Comparison of ENCODE assay signal across 32 cellular contexts in the genomic region with DNA sequence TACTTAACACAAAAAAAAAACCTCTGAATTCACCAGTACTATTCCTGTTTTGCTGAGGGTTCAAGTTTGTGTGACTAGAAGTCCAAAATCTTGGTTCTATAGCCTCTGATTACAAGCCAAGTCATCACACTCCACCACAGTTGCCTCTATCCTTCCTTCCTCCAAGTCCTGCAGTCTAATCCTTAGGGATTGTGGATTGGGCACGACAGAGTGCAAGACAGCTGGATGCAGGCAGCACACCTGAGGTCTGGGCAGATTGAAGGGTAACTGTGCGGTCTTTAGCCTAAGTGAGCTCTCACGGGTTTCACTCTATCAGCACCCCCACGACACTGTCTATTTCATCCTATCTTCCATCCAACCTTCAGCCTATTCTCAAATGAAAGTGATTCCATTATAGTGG.
"Had no signal": no experiment of that assay in that cellular context is flagged by ENCODE, and none has a peak within 500 bp of the region (broad histone marks: within the 10 kb centered on the region; RNA-seq: fewer than 3 reads in every experiment).

No MANE protein-coding gene starts in this region.

- H3K27me3 ChIP-seq: ascending aorta, breast epithelium, cardiac muscle cell, colonic mucosa, foreskin keratinocyte, gastrocnemius medialis, heart left ventricle had no signal

- H3K9me3 ChIP-seq: ascending aorta, breast epithelium, colonic mucosa, gastrocnemius medialis, heart left ventricle had no signal

- H3K36me3 Mint-ChIP-seq: activated naive CD4-positive, alpha-beta T cell treated with anti-CD3 and anti-CD28 coated beads, Interleukin-2, amount 10 ng/mL, durations not matched to agents 7 days and 5 days; activated naive CD4-positive, alpha-beta T cell treated with anti-CD3 and anti-CD28 coated beads, Interleukin-2, amount 50 U/mL, for 72 hours; brain had no signal

- H3K9me3 Mint-ChIP-seq: activated B cell treated with CpG ODN at 0.5 μM for 24 hours; activated naive CD4-positive, alpha-beta T cell treated with anti-CD3 and anti-CD28 coated beads, Interleukin-2, amount 10 ng/mL, durations not matched to agents 7 days and 5 days; activated naive CD4-positive, alpha-beta T cell treated with anti-CD3 and anti-CD28 coated beads, Interleukin-2, amount 50 U/mL, for 72 hours; activated T-cell treated with anti-CD3 and anti-CD28 coated beads, Interleukin-2, amount 50 U/mL, for 4 hours; dendritic cell treated with granulocyte-macrophage colony-stimulating factor and Interleukin-4, amounts not matched to agents 40 ng/mL and 50 ng/mL, for 4 days; T-helper 2 cell treated with Interferon-gamma antibody and Interleukin-4, amounts not matched to agents 5 μg/mL and 100 μg/mL, for 36 hours had no signal

- DNase-seq: activated B cell treated with CpG ODN at 0.5 μM for 24 hours; activated CD4-positive, alpha-beta T cell treated with anti-CD3 and anti-CD28 coated beads for 48 hours; activated CD4-positive, alpha-beta T cell treated with anti-CD3 and anti-CD28 coated beads, Interleukin-2, amount 50 U/mL, for 1 hour; activated CD4-positive, alpha-beta T cell treated with anti-CD3 and anti-CD28 coated beads, Interleukin-2, amount 50 U/mL, for 48 hours; activated CD8-positive, alpha-beta memory T cell treated with anti-CD3 and anti-CD28 coated beads for 24 hours; activated CD8-positive, alpha-beta T cell treated with anti-CD3 and anti-CD28 coated beads for 36 hours; activated gamma-delta T cell; activated naive CD4-positive, alpha-beta T cell; activated naive CD4-positive, alpha-beta T cell treated with anti-CD3 and anti-CD28 coated beads, Interleukin-2, amount 10 ng/mL, durations not matched to agents 7 days and 5 days; activated naive CD8-positive, alpha-beta T cell treated with anti-CD3 and anti-CD28 coated beads, Interleukin-2, amount 10 ng/mL, durations not matched to agents 7 days and 5 days; activated T-cell treated with anti-CD3 and anti-CD28 coated beads, Interleukin-2, amount 50 U/mL, for 4 hours; central memory CD4-positive, alpha-beta T cell; cerebellar nuclear complex; colonic mucosa; effector CD8-positive, alpha-beta T cell; foreskin keratinocyte; gastrocnemius medialis; glutamatergic neuron; heart left ventricle; hypothalamus; T-helper 17 cell; T1000; WERI-Rb-1 had no signal

- ATAC-seq: activated CD4-positive, CD25-positive, alpha-beta regulatory T cell treated with anti-CD3 and anti-CD28 coated beads, Interleukin-2, amount 50 U/mL, for 24 hours; activated CD8-positive, alpha-beta T cell treated with anti-CD3 and anti-CD28 coated beads for 36 hours; activated naive CD4-positive, alpha-beta T cell treated with anti-CD3 and anti-CD28 coated beads, Interleukin-2, amount 50 U/mL, for 72 hours; activated T-cell treated with anti-CD3 and anti-CD28 coated beads, Interleukin-2, amount 50 U/mL, for 4 hours; esophagus mucosa; foreskin keratinocyte; gastrocnemius medialis; heart left ventricle; T-helper 17 cell had no signal

- H3K27me3 Mint-ChIP-seq: activated CD8-positive, alpha-beta T cell treated with anti-CD3 and anti-CD28 coated beads for 36 hours; brain; T-helper 17 cell had no signal

- H3K4me3 ChIP-seq: ascending aorta, breast epithelium, cardiac muscle cell, colonic mucosa, gastrocnemius medialis, heart left ventricle had no signal

- H3K27ac Mint-ChIP-seq: activated B cell treated with CpG ODN at 0.5 μM for 24 hours; activated CD8-positive, alpha-beta T cell treated with anti-CD3 and anti-CD28 coated beads for 36 hours; activated naive CD4-positive, alpha-beta T cell treated with anti-CD3 and anti-CD28 coated beads, Interleukin-2, amount 10 ng/mL, durations not matched to agents 7 days and 5 days; activated naive CD4-positive, alpha-beta T cell treated with anti-CD3 and anti-CD28 coated beads, Interleukin-2, amount 50 U/mL, for 72 hours; activated naive CD8-positive, alpha-beta T cell treated with anti-CD3 and anti-CD28 coated beads, Interleukin-2, amount 10 ng/mL, durations not matched to agents 7 days and 5 days; T-helper 2 cell treated with Interferon-gamma antibody and Interleukin-4, amounts not matched to agents 5 μg/mL and 100 μg/mL, for 36 hours had no signal

- H3K4me1 ChIP-seq: ascending aorta, breast epithelium, colonic mucosa, foreskin keratinocyte had no signal

- H3K36me3 ChIP-seq: ascending aorta, breast epithelium, cardiac muscle cell, colonic mucosa, gastrocnemius medialis, heart left ventricle, WERI-Rb-1 had no signal

- H3K4me3 Mint-ChIP-seq: activated B cell treated with CpG ODN at 0.5 μM for 24 hours; activated CD8-positive, alpha-beta T cell treated with anti-CD3 and anti-CD28 coated beads for 36 hours; activated naive CD4-positive, alpha-beta T cell treated with anti-CD3 and anti-CD28 coated beads, Interleukin-2, amount 10 ng/mL, durations not matched to agents 7 days and 5 days; activated naive CD8-positive, alpha-beta T cell treated with anti-CD3 and anti-CD28 coated beads, Interleukin-2, amount 10 ng/mL, durations not matched to agents 7 days and 5 days; activated T-cell treated with anti-CD3 and anti-CD28 coated beads, Interleukin-2, amount 50 U/mL, for 4 hours; brain; dendritic cell treated with granulocyte-macrophage colony-stimulating factor and Interleukin-4, amounts not matched to agents 40 ng/mL and 50 ng/mL, for 4 days; T-helper 17 cell; T-helper 2 cell treated with Interferon-gamma antibody and Interleukin-4, amounts not matched to agents 5 μg/mL and 100 μg/mL, for 36 hours had no signal

- H3K27ac ChIP-seq: ascending aorta, breast epithelium, cardiac muscle cell, colonic mucosa, foreskin keratinocyte, gastrocnemius medialis, heart left ventricle, WERI-Rb-1 had no signal
